In genomic region chr14:52413729-52414453, GRCh38 we compare ENCODE assay signal across 19 cellular contexts.
DNase-seq lines count a peak whose midpoint lies in the region; ATAC-seq, FAIRE-seq and TF ChIP-seq lines count a peak whose summit lies in the region.
"Had no signal": no experiment of that assay in that cellular context is flagged by ENCODE, and none has a peak within 500 bp of the region (broad histone marks: within the 10 kb centered on the region; RNA-seq: fewer than 3 reads in every experiment).

No MANE protein-coding gene starts in this region.

- H3K4me3 Mint-ChIP-seq in activated CD4-positive, alpha-beta T cell treated with anti-CD3 and anti-CD28 coated beads, Interleukin-2, amount 10 ng/mL, durations not matched to agents 24 days and 14 days: peak overlapping the region; percentile 66
- H3K4me3 Mint-ChIP-seq: memory B cell had no signal

- TF ChIP-seq CTCF in RWPE2 (IDR thresholded peaks at IDR 0.05; ENCODE audit: poor library complexity, severe bottlenecking): no peak

- peaks cover 4% of the 10 kb centered on the region for H3K9me3 Mint-ChIP-seq in activated CD4-positive, alpha-beta T cell treated with anti-CD3 and anti-CD28 coated beads, Interleukin-2, amount 10 ng/mL, durations not matched to agents 24 days and 14 days
- H3K9me3 Mint-ChIP-seq: memory B cell had no signal

- no peak overlapping the region for H3K4me3 ChIP-seq in RWPE2 (ENCODE audit: severe bottlenecking)
- H3K4me3 ChIP-seq: psoas muscle had no signal

- H3K27ac Mint-ChIP-seq in activated CD4-positive, alpha-beta T cell treated with anti-CD3 and anti-CD28 coated beads, Interleukin-2, amount 10 ng/mL, durations not matched to agents 24 days and 14 days: peak overlapping the region; percentile 90
- H3K27ac Mint-ChIP-seq: memory B cell had no signal

- DNase-seq in activated CD4-positive, alpha-beta T cell treated with anti-CD3 and anti-CD28 coated beads, Interleukin-2, amount 10 ng/mL, durations not matched to agents 24 days and 14 days: no peak
- DNase-seq in activated CD4-positive, alpha-beta T cell treated with anti-CD3 and anti-CD28 coated beads for 4 hours: no peak
- DNase-seq in RWPE2 (ENCODE audit: low spot score) (no peak), GDM1 (lab: John Stamatoyannopoulos, UW) (no peak), epidermal melanocyte (ENCODE audit: insufficient read length, low spot score) (no peak)
- no peak for DNase-seq in stimulated activated naive CD8-positive, alpha-beta T cell treated with anti-CD3 and anti-CD28 coated beads, Interleukin-15, Interleukin-2, amounts not matched to agents 100 U/mL and 50 U/mL, for 24 hours
- DNase-seq: ACHN; amygdala; effector CD4-positive, alpha-beta T cell; MV-4-11; NCI-H446; psoas muscle; SHP77; stimulated activated CD4-positive, alpha-beta T cell treated with anti-CD3 and anti-CD28 coated beads, Interleukin-4, amount 100 ng/mL, for 24 hours; substantia nigra had no signal

- H3K4me1 Mint-ChIP-seq in activated CD4-positive, alpha-beta T cell treated with anti-CD3 and anti-CD28 coated beads, Interleukin-2, amount 10 ng/mL, durations not matched to agents 24 days and 14 days: peaks cover 55% of the 10 kb centered on the region
- H3K4me1 Mint-ChIP-seq: memory B cell had no signal

- ATAC-seq in RWPE2 (ENCODE audit: low read depth) (peak; percentile 72), SK-N-SH treated with all-trans-retinoic acid at 6 μM for 48 hours (no peak)
- peak; percentile 90 for ATAC-seq in stimulated activated naive CD8-positive, alpha-beta T cell treated with anti-CD3 and anti-CD28 coated beads, Interleukin-15, Interleukin-2, amounts not matched to agents 100 U/mL and 50 U/mL, for 24 hours
- ATAC-seq: psoas muscle had no signal

- H3K36me3 Mint-ChIP-seq in activated CD4-positive, alpha-beta T cell treated with anti-CD3 and anti-CD28 coated beads, Interleukin-2, amount 10 ng/mL, durations not matched to agents 24 days and 14 days (ENCODE audit: low read depth): peaks cover 12% of the 10 kb centered on the region
- H3K36me3 Mint-ChIP-seq: memory B cell had no signal

- no peaks in the 10 kb centered on the region for H3K27me3 Mint-ChIP-seq in activated CD4-positive, alpha-beta T cell treated with anti-CD3 and anti-CD28 coated beads, Interleukin-2, amount 10 ng/mL, durations not matched to agents 24 days and 14 days

- FAIRE-seq in endometrium (lab: Jason Lieb, UNC): peak; percentile 98

- no peak overlapping the region for H3K27ac ChIP-seq in RWPE2 (ENCODE audit: poor library complexity, severe bottlenecking)
- H3K27ac ChIP-seq: HL-60, psoas muscle had no signal

- intact Hi-C loops in activated CD4-positive, alpha-beta T cell treated with anti-CD3 and anti-CD28 coated beads, Interleukin-2, amount 10 ng/mL, durations not matched to agents 24 days and 14 days (cut with micrococcal nuclease): loop anchor here (1.0 to 5.0 kb wide), 7 partner anchors 11 to 567 kb away; partner anchors contain the start of gene GNG2

- no peaks in the 10 kb centered on the region for H3K27me3 ChIP-seq in RWPE2 (ENCODE audit: insufficient read depth, poor library complexity, severe bottlenecking)

- peaks cover 3% of the 10 kb centered on the region for H3K4me1 ChIP-seq in RWPE2 (ENCODE audit: insufficient read depth, poor library complexity, severe bottlenecking)
- H3K4me1 ChIP-seq: psoas muscle had no signal

- H3K36me3 ChIP-seq in RWPE2 (ENCODE audit: low read depth): no peaks in the 10 kb centered on the region

- H3K9me3 ChIP-seq in RWPE2 (ENCODE audit: severe bottlenecking): no peaks in the 10 kb centered on the region
- H3K9me3 ChIP-seq: psoas muscle had no signal

TF ChIP-seq in SK-N-SH treated with all-trans-retinoic acid at 6 μM for 48 hours, 23 proteins besides CTCF, POLR2A, EP300 and RAD21:
- TF ChIP-seq RARB (CRISPR knock-in tag; IDR thresholded peaks at IDR 0.05) (no peak), TCF4 (CRISPR knock-in tag; IDR thresholded peaks at IDR 0.05; ENCODE audit: borderline replicate concordance) (no peak), TOX (CRISPR knock-in tag; IDR thresholded peaks at IDR 0.05; ENCODE audit: borderline replicate concordance) (no peak)
TF ChIP-seq in SK-N-SH treated with all-trans-retinoic acid at 6 μM for 48 hours: peak in this region for 0.
